18 cellular contexts compared by ENCODE assay signal in genomic region chr6:16103708-16104107, GRCh38.
"Had no signal": no experiment of that assay in that cellular context is flagged by ENCODE, and none has a peak within 500 bp of the region (broad histone marks: within the 10 kb centered on the region; RNA-seq: fewer than 3 reads in every experiment).

No MANE protein-coding gene starts in this region.

- ATAC-seq: activated CD8-positive, alpha-beta memory T cell treated with anti-CD3 and anti-CD28 coated beads, Interleukin-2, amount 10 ng/mL, durations not matched to agents 7 days and 5 days; activated naive CD8-positive, alpha-beta T cell treated with anti-CD3 and anti-CD28 coated beads, Interleukin-2, amount 50 U/mL, for 24 hours; effector memory CD8-positive, alpha-beta T cell; left lobe of liver; naive thymus-derived CD4-positive, alpha-beta T cell; stimulated activated naive CD8-positive, alpha-beta T cell treated with anti-CD3 and anti-CD28 coated beads, Interleukin-15, Interleukin-2, amounts not matched to agents 100 U/mL and 50 U/mL, for 24 hours had no signal

- H3K4me1 Mint-ChIP-seq: activated CD8-positive, alpha-beta memory T cell treated with anti-CD3 and anti-CD28 coated beads, Interleukin-2, amount 10 ng/mL, durations not matched to agents 7 days and 5 days; activated naive CD8-positive, alpha-beta T cell treated with anti-CD3 and anti-CD28 coated beads, Interleukin-2, amount 50 U/mL, for 24 hours; naive thymus-derived CD4-positive, alpha-beta T cell had no signal

- H3K4me3 ChIP-seq: smooth muscle cell had no signal

- H3K27ac Mint-ChIP-seq: activated CD4-positive, alpha-beta memory T cell treated with anti-CD3 and anti-CD28 coated beads for 36 hours; activated CD8-positive, alpha-beta memory T cell treated with anti-CD3 and anti-CD28 coated beads, Interleukin-2, amount 10 ng/mL, durations not matched to agents 7 days and 5 days; activated naive CD4-positive, alpha-beta T cell treated with anti-CD3 and anti-CD28 coated beads for 36 hours; activated naive CD8-positive, alpha-beta T cell treated with anti-CD3 and anti-CD28 coated beads, Interleukin-2, amount 50 U/mL, for 24 hours; activated T-helper 2 cell treated with anti-CD3 and anti-CD28 coated beads, Interferon-gamma antibody, Interleukin-2, Interleukin-4, amounts not matched to agents 10 μg/mL and 5 μg/mL and 100 μg/mL, durations not matched to agents 14 hours and 24 hours and 36 hours; effector memory CD8-positive, alpha-beta T cell; naive thymus-derived CD4-positive, alpha-beta T cell had no signal

- H3K27me3 Mint-ChIP-seq: activated naive CD8-positive, alpha-beta T cell treated with anti-CD3 and anti-CD28 coated beads, Interleukin-2, amount 50 U/mL, for 24 hours; naive thymus-derived CD4-positive, alpha-beta T cell had no signal

- H3K36me3 Mint-ChIP-seq: activated CD4-positive, alpha-beta memory T cell treated with anti-CD3 and anti-CD28 coated beads for 36 hours had no signal

- H3K36me3 ChIP-seq: WERI-Rb-1 had no signal

- H3K27ac ChIP-seq: WERI-Rb-1 had no signal

- H3K4me3 Mint-ChIP-seq: activated CD4-positive, alpha-beta memory T cell treated with anti-CD3 and anti-CD28 coated beads for 36 hours; activated CD8-positive, alpha-beta memory T cell treated with anti-CD3 and anti-CD28 coated beads, Interleukin-2, amount 10 ng/mL, durations not matched to agents 7 days and 5 days; activated naive CD4-positive, alpha-beta T cell treated with anti-CD3 and anti-CD28 coated beads for 36 hours; activated naive CD8-positive, alpha-beta T cell treated with anti-CD3 and anti-CD28 coated beads, Interleukin-2, amount 50 U/mL, for 24 hours; effector memory CD8-positive, alpha-beta T cell; naive thymus-derived CD4-positive, alpha-beta T cell had no signal

- DNase-seq: activated CD4-positive, alpha-beta memory T cell treated with anti-CD3 and anti-CD28 coated beads for 36 hours; activated CD8-positive, alpha-beta memory T cell treated with anti-CD3 and anti-CD28 coated beads, Interleukin-2, amount 10 ng/mL, durations not matched to agents 7 days and 5 days; activated naive CD4-positive, alpha-beta T cell treated with anti-CD3 and anti-CD28 coated beads for 36 hours; activated naive CD8-positive, alpha-beta T cell treated with anti-CD3 and anti-CD28 coated beads, Interleukin-2, amount 50 U/mL, for 24 hours; activated T-cell treated with anti-CD3 and anti-CD28 coated beads, Interleukin-2, amount 50 U/mL, for 1 hour; aorta; dermis blood vessel endothelial cell; effector memory CD8-positive, alpha-beta T cell; naive thymus-derived CD4-positive, alpha-beta T cell; posterior cingulate gyrus; stimulated activated CD4-positive, alpha-beta T cell treated with anti-CD3 and anti-CD28 coated beads, Interleukin-4, amount 100 ng/mL, for 4 hours; stimulated activated CD8-positive, alpha-beta memory T cell treated with anti-CD3 and anti-CD28 coated beads, Interleukin-4, amount 100 ng/mL, for 48 hours; stimulated activated naive CD8-positive, alpha-beta T cell treated with anti-CD3 and anti-CD28 coated beads, Interleukin-15, Interleukin-2, amounts not matched to agents 100 U/mL and 50 U/mL, for 24 hours; trophoblast cell; WERI-Rb-1 had no signal
